In genomic region chr4:184808719-184809062, GRCh38 we compare ENCODE assay signal across 17 cellular contexts. TPM values are rescaled to one million over a fixed set of nuclear protein-coding genes. Genes with fewer than 3 reads are reported as not detected.
A peak's percentile ranks its signal among the peaks of the same experiment; 100 is the strongest.
DNase-seq lines count a peak whose midpoint lies in the region; ATAC-seq, FAIRE-seq and TF ChIP-seq lines count a peak whose summit lies in the region.
"Had no signal": no experiment of that assay in that cellular context is flagged by ENCODE, and none has a peak within 500 bp of the region (broad histone marks: within the 10 kb centered on the region; RNA-seq: fewer than 3 reads in every experiment).

No MANE protein-coding gene starts in this region.

- no peaks in the 10 kb centered on the region for H4K20me1 ChIP-seq in keratinocyte (ENCODE audit: control insufficient read depth, extremely low read depth, insufficient read depth, low read length)

- TF ChIP-seq EP300 in stomach (IDR thresholded peaks at IDR 0.05) = no peak

- TF ChIP-seq POLR2A in stomach (IDR thresholded peaks at IDR 0.05) = no peak

- H3K27me3 ChIP-seq in HUES64 (ENCODE audit: insufficient read depth, low read length) = peaks cover 68% of the 10 kb centered on the region; the same call in 1 of the 2 replicates
- no peaks in the 10 kb centered on the region for H3K27me3 ChIP-seq in adipocyte (replicated peaks; ENCODE audit: control insufficient read depth, insufficient read depth, low read length)
- H3K27me3 ChIP-seq in keratinocyte (ENCODE audit: control insufficient read depth, extremely low read depth, insufficient read depth, low read length) = no peaks in the 10 kb centered on the region
- no peaks in the 10 kb centered on the region for H3K27me3 ChIP-seq in stomach
- H3K27me3 ChIP-seq: suprapubic skin had no signal

- H3K9ac ChIP-seq in HUES64 (ENCODE audit: low read depth, low read length) (no peak overlapping the region), adipocyte (ENCODE audit: low read length) (peak overlapping the region; percentile 24), keratinocyte (ENCODE audit: control insufficient read depth, extremely low read depth, insufficient read depth, low read length) (no peak overlapping the region)

- no peak for DNase-seq in adipocyte (ENCODE audit: low read depth)
- DNase-seq in keratinocyte (ENCODE audit: low read depth, low spot score) = no peak
- no peak for DNase-seq in stomach
- no peak for DNase-seq in HuH-7 (ENCODE audit: low spot score)
- no peak for DNase-seq in coronary artery (ENCODE audit: low spot score)
- DNase-seq in NCI-H1436 treated with DMSO at 0.1 percent for 48 hours (lab: John Stamatoyannopoulos, UW) = no peak
- DNase-seq: activated effector memory CD4-positive, alpha-beta T cell treated with anti-CD3 and anti-CD28 coated beads, Interleukin-2, amount 50 U/mL, for 16 hours; cortex of kidney; lower lobe of right lung; naive thymus-derived CD8-positive, alpha-beta T cell; NCI-H524 treated with DMSO at 0.1 percent for 48 hours; stimulated activated CD4-positive, alpha-beta T cell treated with anti-CD3 and anti-CD28 coated beads, Interleukin-1b, Interleukin-23, amount 100 ng/mL, for 48 hours; WERI-Rb-1 had no signal

- H3K9me1 ChIP-seq in keratinocyte (ENCODE audit: control insufficient read depth, extremely low read depth, insufficient read depth, low read length) = no peaks in the 10 kb centered on the region

- H2AFZ ChIP-seq in keratinocyte (ENCODE audit: control insufficient read depth, low read length) = no peak overlapping the region

- H3K4me1 ChIP-seq in HUES64 (ENCODE audit: insufficient read depth, low read length) (peaks cover 12% of the 10 kb centered on the region), adipocyte (ENCODE audit: control insufficient read depth, insufficient read depth, low read length) (peaks cover 75% of the 10 kb centered on the region), keratinocyte (ENCODE audit: control insufficient read depth, extremely low read depth, insufficient read depth, low read length) (peaks cover 61% of the 10 kb centered on the region), stomach (peaks cover 38 to 73% (median 51%) of the 10 kb centered on the region in 4 donors)

- H3K27ac ChIP-seq in HUES64 (ENCODE audit: low read depth, low read length) = peak overlapping the region; percentile 46; the same call in 1 of the 2 replicates
- no peak overlapping the region for H3K27ac ChIP-seq in keratinocyte (ENCODE audit: control insufficient read depth, insufficient read depth, low read length)
- H3K27ac ChIP-seq in stomach = peak overlapping the region; percentile 4 to 72 (median 34)
- H3K27ac ChIP-seq in coronary artery = no peak overlapping the region
- H3K27ac ChIP-seq: lower lobe of right lung, WERI-Rb-1 had no signal

- dilution Hi-C loops in keratinocyte (cut with MboI; ENCODE audit: extremely low pct_ligation_motif_present, low sequenced_read_pairs) = no loop called here

- FAIRE-seq in keratinocyte (lab: Jason Lieb, UNC) = no peak
- FAIRE-seq: GM18507 had no signal

- no peak overlapping the region for H3K4me3 ChIP-seq in HUES64 (ENCODE audit: low read length)
- peak overlapping the region; percentile 15 for H3K4me3 ChIP-seq in adipocyte (ENCODE audit: low read length)
- H3K4me3 ChIP-seq in keratinocyte (ENCODE audit: control insufficient read depth in 2 of 3, extremely low read depth in 1 of 3, insufficient read depth in 2 of 3, low read depth in 1 of 3, low read length in 3 of 3) = no peak overlapping the region
- H3K4me3 ChIP-seq in stomach = no peak overlapping the region
- no peak overlapping the region for H3K4me3 ChIP-seq in coronary artery
- H3K4me3 ChIP-seq: lower lobe of right lung, suprapubic skin had no signal

- H3K36me3 ChIP-seq in HUES64 (ENCODE audit: insufficient read depth, low read length) (no peaks in the 10 kb centered on the region), adipocyte (ENCODE audit: control insufficient read depth, insufficient read depth, low read length, severe bottlenecking) (peaks cover 21% of the 10 kb centered on the region), keratinocyte (ENCODE audit: control insufficient read depth in 2 of 2, extremely low read depth in 1 of 2, insufficient read depth in 2 of 2, low read length in 2 of 2) (no peaks in the 10 kb centered on the region), stomach (no peaks in the 10 kb centered on the region)
- H3K36me3 ChIP-seq: lower lobe of right lung, suprapubic skin, WERI-Rb-1 had no signal

- peak overlapping the region; percentile 6 for H3K4me2 ChIP-seq in keratinocyte (ENCODE audit: control insufficient read depth, extremely low read depth, insufficient read depth, low read depth, low read length)

- no peak for ATAC-seq in HG02623 (IDR thresholded peaks at IDR 0.05; ENCODE audit: unreplicated experiment)
- ATAC-seq: lower lobe of right lung; naive thymus-derived CD8-positive, alpha-beta T cell had no signal

- intact Hi-C loops in stomach (cut with DNase I; ENCODE audit: low total_unique reads) = no loop called here

- TF ChIP-seq CTCF in keratinocyte (optimal IDR thresholded peaks at IDR 0.05 in 1 of 3, IDR thresholded peaks at IDR 0.05 in 1 of 3, conservative IDR thresholded peaks at IDR 0.05 in 1 of 3; ENCODE audit: extremely low read depth in 1 of 3, insufficient read depth in 2 of 3, low read length in 3 of 3) (no peak), stomach (IDR thresholded peaks at IDR 0.05) (no peak), coronary artery (IDR thresholded peaks at IDR 0.05) (no peak)

- peaks cover 19% of the 10 kb centered on the region for H3K79me2 ChIP-seq in keratinocyte (ENCODE audit: control insufficient read depth, insufficient read depth, low read length)

- WGBS in HUES64 = 20% methylated on average over 1 of the region's 1 CpG
- 24 to 58% (median 47%) methylated on average over 1 of the region's 1 CpG for WGBS in stomach, 5 donors

- no peaks in the 10 kb centered on the region for H3K9me3 ChIP-seq in HUES64 (ENCODE audit: insufficient read depth, low read depth, low read length)
- no peaks in the 10 kb centered on the region for H3K9me3 ChIP-seq in adipocyte (ENCODE audit: control insufficient read depth, low read length)
- H3K9me3 ChIP-seq in keratinocyte (ENCODE audit: control insufficient read depth, low read depth, low read length) = no peaks in the 10 kb centered on the region
- no peaks in the 10 kb centered on the region for H3K9me3 ChIP-seq in stomach
- H3K9me3 ChIP-seq: lower lobe of right lung, suprapubic skin had no signal

RNA-seq across cellular contexts. Expression of gene ACSL1, which starts 17.1 kb away (rescaled TPM):
- polyA plus RNA-seq in HUES64 (2013, experiment 1 of 2) = 4.3 TPM
- 5.6 TPM for polyA plus RNA-seq in HUES64 (2013, experiment 2 of 2)
- polyA plus RNA-seq in keratinocyte = 46.4 to 64.3 TPM (median 60.6 TPM) in 3 replicates
- 58.9 TPM for polyA plus RNA-seq in keratinocyte (2011; ENCODE audit: low read depth)
- polyA plus RNA-seq in keratinocyte (2011; cell fraction: cytosol; rRNA removed) = 26.6 and 55.5 TPM in 2 replicates
- 61.3 and 76.7 TPM in 2 replicates for polyA plus RNA-seq in keratinocyte (2011; cell fraction: nucleus; rRNA removed)
- polyA plus RNA-seq in keratinocyte (2012; ENCODE audit: low replicate concordance) = 49.9 and 91.8 TPM in 2 replicates
- 68.3 to 118 TPM (median 104 TPM) in 3 replicates for polyA minus RNA-seq in keratinocyte
- polyA minus RNA-seq in keratinocyte (2011; cell fraction: cytosol; rRNA and poly(A)+ RNA removed) = 75.0 TPM
- 67.1 and 83.1 TPM in 2 replicates for polyA minus RNA-seq in keratinocyte (2011; cell fraction: nucleus; rRNA and poly(A)+ RNA removed)
- 1,000 to 10,000 TPM in 1 of 5 donors, 10 to 100 TPM in 4; 47.1 to 1,170 (median 61.8) TPM for total RNA-seq in stomach
- polyA plus RNA-seq in stomach = 10 to 100 TPM; 42.8 to 48.2 (median 44.0) TPM

Comparison
In these comparisons a context has a peak if more than half of its experiments do, and no peak if none do; other contexts are left out.
1. H3K27ac ChIP-seq: peak in HUES64 (single experiment) and stomach (5 of 5); none in keratinocyte (single experiment) and coronary artery (0 of 2).